1 cellular context compared by ENCODE assay signal in the genomic region with DNA sequence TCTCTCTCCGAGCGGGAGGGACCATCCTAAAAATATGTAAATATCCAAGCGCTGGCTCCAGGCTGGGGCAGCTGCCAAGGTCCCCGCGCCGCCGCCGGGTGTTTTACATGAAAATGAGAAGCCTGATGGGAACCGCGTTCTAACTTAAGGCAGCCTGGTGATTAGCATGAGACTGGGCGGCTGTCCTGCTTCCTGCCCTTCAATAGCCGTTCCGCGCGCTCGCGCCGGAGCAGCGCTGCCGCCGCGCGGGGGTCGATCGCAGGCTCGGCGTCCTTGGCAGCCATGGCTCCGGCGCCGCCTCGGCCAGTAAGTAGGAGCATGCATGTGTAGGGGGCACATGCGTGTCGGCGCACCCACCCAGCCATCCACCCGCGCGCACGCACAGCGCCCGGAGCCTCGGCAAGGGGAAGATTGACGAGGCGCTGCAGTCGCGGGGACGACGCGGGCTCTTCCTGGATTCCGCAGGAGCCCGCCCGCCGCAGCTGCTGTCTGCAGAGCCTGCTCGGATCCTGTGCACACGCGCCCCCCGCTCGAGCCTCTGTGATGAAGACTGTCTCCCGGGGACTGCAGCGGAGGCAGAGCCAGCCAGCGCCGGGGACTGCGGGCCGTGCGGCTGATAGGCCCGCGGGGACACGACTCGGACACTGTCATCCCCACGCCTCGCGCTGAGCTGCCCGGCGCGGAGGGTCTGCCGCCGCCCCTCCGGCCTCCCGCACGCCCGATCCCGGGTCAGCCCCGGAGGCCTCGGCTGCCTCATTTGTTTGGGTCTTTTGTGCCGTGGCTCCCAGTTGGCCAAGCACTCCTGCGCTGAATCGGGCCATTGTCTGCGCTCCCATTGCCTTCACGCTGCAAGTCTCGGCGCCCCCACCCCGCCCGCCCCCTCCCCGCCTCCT.
A peak's percentile ranks its signal among the peaks of the same experiment; 100 is the strongest.
TF ChIP-seq lines count a peak whose summit lies in the region.

No MANE protein-coding gene starts in this region.

TF ChIP-seq in HepG2, 621 proteins besides CTCF, POLR2A, EP300 and RAD21 (continued from another document and continues in another):
- TF ChIP-seq, protein P1, sequence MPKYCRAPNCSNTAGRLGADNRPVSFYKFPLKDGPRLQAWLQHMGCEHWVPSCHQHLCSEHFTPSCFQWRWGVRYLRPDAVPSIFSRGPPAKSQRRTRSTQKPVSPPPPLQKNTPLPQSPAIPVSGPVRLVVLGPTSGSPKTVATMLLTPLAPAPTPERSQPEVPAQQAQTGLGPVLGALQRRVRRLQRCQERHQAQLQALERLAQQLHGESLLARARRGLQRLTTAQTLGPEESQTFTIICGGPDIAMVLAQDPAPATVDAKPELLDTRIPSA (CRISPR knock-in tag; IDR thresholded peaks at IDR 0.05; ENCODE audit: borderline replicate concordance): no peak
- no peak for TF ChIP-seq CBFB (CRISPR knock-in tag; IDR thresholded peaks at IDR 0.05)
- TF ChIP-seq GABPB1 (CRISPR knock-in tag; IDR thresholded peaks at IDR 0.05): no peak; the same call in 1 of the 2 replicates
- TF ChIP-seq GATA4 (IDR thresholded peaks at IDR 0.05; ENCODE audit: borderline replicate concordance, low read depth): no peak
- TF ChIP-seq ZNF274 (CRISPR knock-in tag; IDR thresholded peaks at IDR 0.05): no peak
- no peak for TF ChIP-seq KAT7 (CRISPR knock-in tag; IDR thresholded peaks at IDR 0.05; ENCODE audit: borderline replicate concordance)
- TF ChIP-seq SNRNP70 (IDR thresholded peaks at IDR 0.05; ENCODE audit: low read depth, low read length): no peak
- TF ChIP-seq ZNF746 (CRISPR knock-in tag; IDR thresholded peaks at IDR 0.05): no peak
- no peak for TF ChIP-seq ZNF790 (CRISPR knock-in tag; IDR thresholded peaks at IDR 0.05; ENCODE audit: borderline replicate concordance)
- no peak for TF ChIP-seq ZNF564 (CRISPR knock-in tag; IDR thresholded peaks at IDR 0.05)
- TF ChIP-seq, protein P2, sequence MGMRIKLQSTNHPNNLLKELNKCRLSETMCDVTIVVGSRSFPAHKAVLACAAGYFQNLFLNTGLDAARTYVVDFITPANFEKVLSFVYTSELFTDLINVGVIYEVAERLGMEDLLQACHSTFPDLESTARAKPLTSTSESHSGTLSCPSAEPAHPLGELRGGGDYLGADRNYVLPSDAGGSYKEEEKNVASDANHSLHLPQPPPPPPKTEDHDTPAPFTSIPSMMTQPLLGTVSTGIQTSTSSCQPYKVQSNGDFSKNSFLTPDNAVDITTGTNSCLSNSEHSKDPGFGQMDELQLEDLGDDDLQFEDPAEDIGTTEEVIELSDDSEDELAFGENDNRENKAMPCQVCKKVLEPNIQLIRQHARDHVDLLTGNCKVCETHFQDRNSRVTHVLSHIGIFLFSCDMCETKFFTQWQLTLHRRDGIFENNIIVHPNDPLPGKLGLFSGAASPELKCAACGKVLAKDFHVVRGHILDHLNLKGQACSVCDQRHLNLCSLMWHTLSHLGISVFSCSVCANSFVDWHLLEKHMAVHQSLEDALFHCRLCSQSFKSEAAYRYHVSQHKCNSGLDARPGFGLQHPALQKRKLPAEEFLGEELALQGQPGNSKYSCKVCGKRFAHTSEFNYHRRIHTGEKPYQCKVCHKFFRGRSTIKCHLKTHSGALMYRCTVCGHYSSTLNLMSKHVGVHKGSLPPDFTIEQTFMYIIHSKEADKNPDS (CRISPR knock-in tag; IDR thresholded peaks at IDR 0.05): no peak
- TF ChIP-seq IRF2 (CRISPR knock-in tag; IDR thresholded peaks at IDR 0.05): no peak
- TF ChIP-seq, protein P3, sequence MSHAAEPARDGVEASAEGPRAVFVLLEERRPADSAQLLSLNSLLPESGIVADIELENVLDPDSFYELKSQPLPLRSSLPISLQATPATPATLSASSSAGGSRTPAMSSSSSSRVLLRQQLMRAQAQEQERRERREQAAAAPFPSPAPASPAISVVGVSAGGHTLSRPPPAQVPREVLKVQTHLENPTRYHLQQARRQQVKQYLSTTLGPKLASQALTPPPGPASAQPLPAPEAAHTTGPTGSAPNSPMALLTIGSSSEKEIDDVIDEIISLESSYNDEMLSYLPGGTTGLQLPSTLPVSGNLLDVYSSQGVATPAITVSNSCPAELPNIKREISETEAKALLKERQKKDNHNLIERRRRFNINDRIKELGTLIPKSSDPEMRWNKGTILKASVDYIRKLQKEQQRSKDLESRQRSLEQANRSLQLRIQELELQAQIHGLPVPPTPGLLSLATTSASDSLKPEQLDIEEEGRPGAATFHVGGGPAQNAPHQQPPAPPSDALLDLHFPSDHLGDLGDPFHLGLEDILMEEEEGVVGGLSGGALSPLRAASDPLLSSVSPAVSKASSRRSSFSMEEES (CRISPR knock-in tag; IDR thresholded peaks at IDR 0.05): no peak
- TF ChIP-seq ZIK1 (CRISPR knock-in tag; IDR thresholded peaks at IDR 0.05; ENCODE audit: borderline replicate concordance, low read depth): no peak
- no peak for TF ChIP-seq ZNF138 (CRISPR knock-in tag; IDR thresholded peaks at IDR 0.05; ENCODE audit: low read depth)
- no peak for TF ChIP-seq CHCHD3 (CRISPR knock-in tag; IDR thresholded peaks at IDR 0.05)
- no peak for TF ChIP-seq ZFP37 (CRISPR knock-in tag; IDR thresholded peaks at IDR 0.05; ENCODE audit: borderline replicate concordance)
- TF ChIP-seq, protein P4, sequence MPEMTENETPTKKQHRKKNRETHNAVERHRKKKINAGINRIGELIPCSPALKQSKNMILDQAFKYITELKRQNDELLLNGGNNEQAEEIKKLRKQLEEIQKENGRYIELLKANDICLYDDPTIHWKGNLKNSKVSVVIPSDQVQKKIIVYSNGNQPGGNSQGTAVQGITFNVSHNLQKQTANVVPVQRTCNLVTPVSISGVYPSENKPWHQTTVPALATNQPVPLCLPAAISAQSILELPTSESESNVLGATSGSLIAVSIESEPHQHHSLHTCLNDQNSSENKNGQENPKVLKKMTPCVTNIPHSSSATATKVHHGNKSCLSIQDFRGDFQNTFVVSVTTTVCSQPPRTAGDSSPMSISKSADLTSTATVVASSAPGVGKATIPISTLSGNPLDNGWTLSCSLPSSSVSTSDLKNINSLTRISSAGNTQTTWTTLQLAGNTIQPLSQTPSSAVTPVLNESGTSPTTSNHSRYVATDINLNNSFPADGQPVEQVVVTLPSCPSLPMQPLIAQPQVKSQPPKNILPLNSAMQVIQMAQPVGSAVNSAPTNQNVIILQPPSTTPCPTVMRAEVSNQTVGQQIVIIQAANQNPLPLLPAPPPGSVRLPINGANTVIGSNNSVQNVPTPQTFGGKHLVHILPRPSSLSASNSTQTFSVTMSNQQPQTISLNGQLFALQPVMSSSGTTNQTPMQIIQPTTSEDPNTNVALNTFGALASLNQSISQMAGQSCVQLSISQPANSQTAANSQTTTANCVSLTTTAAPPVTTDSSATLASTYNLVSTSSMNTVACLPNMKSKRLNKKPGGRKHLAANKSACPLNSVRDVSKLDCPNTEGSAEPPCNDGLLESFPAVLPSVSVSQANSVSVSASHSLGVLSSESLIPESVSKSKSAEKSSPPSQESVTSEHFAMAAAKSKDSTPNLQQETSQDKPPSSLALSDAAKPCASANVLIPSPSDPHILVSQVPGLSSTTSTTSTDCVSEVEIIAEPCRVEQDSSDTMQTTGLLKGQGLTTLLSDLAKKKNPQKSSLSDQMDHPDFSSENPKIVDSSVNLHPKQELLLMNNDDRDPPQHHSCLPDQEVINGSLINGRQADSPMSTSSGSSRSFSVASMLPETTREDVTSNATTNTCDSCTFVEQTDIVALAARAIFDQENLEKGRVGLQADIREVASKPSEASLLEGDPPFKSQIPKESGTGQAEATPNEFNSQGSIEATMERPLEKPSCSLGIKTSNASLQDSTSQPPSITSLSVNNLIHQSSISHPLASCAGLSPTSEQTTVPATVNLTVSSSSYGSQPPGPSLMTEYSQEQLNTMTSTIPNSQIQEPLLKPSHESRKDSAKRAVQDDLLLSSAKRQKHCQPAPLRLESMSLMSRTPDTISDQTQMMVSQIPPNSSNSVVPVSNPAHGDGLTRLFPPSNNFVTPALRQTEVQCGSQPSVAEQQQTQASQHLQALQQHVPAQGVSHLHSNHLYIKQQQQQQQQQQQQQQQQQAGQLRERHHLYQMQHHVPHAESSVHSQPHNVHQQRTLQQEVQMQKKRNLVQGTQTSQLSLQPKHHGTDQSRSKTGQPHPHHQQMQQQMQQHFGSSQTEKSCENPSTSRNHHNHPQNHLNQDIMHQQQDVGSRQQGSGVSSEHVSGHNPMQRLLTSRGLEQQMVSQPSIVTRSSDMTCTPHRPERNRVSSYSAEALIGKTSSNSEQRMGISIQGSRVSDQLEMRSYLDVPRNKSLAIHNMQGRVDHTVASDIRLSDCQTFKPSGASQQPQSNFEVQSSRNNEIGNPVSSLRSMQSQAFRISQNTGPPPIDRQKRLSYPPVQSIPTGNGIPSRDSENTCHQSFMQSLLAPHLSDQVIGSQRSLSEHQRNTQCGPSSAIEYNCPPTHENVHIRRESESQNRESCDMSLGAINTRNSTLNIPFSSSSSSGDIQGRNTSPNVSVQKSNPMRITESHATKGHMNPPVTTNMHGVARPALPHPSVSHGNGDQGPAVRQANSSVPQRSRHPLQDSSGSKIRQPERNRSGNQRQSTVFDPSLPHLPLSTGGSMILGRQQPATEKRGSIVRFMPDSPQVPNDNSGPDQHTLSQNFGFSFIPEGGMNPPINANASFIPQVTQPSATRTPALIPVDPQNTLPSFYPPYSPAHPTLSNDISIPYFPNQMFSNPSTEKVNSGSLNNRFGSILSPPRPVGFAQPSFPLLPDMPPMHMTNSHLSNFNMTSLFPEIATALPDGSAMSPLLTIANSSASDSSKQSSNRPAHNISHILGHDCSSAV (CRISPR knock-in tag; IDR thresholded peaks at IDR 0.05; ENCODE audit: borderline replicate concordance): no peak
- no peak for TF ChIP-seq ZNF207 (IDR thresholded peaks at IDR 0.05; ENCODE audit: borderline replicate concordance)
- TF ChIP-seq PCBP2 (optimal IDR thresholded peaks at IDR 0.05; ENCODE audit: low read depth, low read length, poor library complexity, severe bottlenecking): no peak
- TF ChIP-seq ZBTB20 (CRISPR knock-in tag; IDR thresholded peaks at IDR 0.05; ENCODE audit: borderline replicate concordance, low read depth): no peak
- TF ChIP-seq, protein P5, sequence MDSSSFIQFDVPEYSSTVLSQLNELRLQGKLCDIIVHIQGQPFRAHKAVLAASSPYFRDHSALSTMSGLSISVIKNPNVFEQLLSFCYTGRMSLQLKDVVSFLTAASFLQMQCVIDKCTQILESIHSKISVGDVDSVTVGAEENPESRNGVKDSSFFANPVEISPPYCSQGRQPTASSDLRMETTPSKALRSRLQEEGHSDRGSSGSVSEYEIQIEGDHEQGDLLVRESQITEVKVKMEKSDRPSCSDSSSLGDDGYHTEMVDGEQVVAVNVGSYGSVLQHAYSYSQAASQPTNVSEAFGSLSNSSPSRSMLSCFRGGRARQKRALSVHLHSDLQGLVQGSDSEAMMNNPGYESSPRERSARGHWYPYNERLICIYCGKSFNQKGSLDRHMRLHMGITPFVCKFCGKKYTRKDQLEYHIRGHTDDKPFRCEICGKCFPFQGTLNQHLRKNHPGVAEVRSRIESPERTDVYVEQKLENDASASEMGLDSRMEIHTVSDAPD (CRISPR knock-in tag; IDR thresholded peaks at IDR 0.05): no peak
- TF ChIP-seq RFX3 (CRISPR knock-in tag; IDR thresholded peaks at IDR 0.05): no peak
- TF ChIP-seq, protein P6, sequence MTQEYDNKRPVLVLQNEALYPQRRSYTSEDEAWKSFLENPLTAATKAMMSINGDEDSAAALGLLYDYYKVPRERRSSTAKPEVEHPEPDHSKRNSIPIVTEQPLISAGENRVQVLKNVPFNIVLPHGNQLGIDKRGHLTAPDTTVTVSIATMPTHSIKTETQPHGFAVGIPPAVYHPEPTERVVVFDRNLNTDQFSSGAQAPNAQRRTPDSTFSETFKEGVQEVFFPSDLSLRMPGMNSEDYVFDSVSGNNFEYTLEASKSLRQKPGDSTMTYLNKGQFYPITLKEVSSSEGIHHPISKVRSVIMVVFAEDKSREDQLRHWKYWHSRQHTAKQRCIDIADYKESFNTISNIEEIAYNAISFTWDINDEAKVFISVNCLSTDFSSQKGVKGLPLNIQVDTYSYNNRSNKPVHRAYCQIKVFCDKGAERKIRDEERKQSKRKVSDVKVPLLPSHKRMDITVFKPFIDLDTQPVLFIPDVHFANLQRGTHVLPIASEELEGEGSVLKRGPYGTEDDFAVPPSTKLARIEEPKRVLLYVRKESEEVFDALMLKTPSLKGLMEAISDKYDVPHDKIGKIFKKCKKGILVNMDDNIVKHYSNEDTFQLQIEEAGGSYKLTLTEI (CRISPR knock-in tag; conservative IDR thresholded peaks at IDR 0.05): no peak
- TF ChIP-seq, protein P7, sequence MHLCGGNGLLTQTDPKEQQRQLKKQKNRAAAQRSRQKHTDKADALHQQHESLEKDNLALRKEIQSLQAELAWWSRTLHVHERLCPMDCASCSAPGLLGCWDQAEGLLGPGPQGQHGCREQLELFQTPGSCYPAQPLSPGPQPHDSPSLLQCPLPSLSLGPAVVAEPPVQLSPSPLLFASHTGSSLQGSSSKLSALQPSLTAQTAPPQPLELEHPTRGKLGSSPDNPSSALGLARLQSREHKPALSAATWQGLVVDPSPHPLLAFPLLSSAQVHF (CRISPR knock-in tag; IDR thresholded peaks at IDR 0.05): no peak
- TF ChIP-seq MTF2 (CRISPR knock-in tag; IDR thresholded peaks at IDR 0.05; ENCODE audit: borderline replicate concordance): peak; percentile 87
- TF ChIP-seq ZNF749 (CRISPR knock-in tag; IDR thresholded peaks at IDR 0.05; ENCODE audit: borderline replicate concordance): no peak
- TF ChIP-seq RORA (CRISPR knock-in tag; IDR thresholded peaks at IDR 0.05): no peak
- no peak for TF ChIP-seq ISL2 (CRISPR knock-in tag; IDR thresholded peaks at IDR 0.05)
- TF ChIP-seq, protein P8, sequence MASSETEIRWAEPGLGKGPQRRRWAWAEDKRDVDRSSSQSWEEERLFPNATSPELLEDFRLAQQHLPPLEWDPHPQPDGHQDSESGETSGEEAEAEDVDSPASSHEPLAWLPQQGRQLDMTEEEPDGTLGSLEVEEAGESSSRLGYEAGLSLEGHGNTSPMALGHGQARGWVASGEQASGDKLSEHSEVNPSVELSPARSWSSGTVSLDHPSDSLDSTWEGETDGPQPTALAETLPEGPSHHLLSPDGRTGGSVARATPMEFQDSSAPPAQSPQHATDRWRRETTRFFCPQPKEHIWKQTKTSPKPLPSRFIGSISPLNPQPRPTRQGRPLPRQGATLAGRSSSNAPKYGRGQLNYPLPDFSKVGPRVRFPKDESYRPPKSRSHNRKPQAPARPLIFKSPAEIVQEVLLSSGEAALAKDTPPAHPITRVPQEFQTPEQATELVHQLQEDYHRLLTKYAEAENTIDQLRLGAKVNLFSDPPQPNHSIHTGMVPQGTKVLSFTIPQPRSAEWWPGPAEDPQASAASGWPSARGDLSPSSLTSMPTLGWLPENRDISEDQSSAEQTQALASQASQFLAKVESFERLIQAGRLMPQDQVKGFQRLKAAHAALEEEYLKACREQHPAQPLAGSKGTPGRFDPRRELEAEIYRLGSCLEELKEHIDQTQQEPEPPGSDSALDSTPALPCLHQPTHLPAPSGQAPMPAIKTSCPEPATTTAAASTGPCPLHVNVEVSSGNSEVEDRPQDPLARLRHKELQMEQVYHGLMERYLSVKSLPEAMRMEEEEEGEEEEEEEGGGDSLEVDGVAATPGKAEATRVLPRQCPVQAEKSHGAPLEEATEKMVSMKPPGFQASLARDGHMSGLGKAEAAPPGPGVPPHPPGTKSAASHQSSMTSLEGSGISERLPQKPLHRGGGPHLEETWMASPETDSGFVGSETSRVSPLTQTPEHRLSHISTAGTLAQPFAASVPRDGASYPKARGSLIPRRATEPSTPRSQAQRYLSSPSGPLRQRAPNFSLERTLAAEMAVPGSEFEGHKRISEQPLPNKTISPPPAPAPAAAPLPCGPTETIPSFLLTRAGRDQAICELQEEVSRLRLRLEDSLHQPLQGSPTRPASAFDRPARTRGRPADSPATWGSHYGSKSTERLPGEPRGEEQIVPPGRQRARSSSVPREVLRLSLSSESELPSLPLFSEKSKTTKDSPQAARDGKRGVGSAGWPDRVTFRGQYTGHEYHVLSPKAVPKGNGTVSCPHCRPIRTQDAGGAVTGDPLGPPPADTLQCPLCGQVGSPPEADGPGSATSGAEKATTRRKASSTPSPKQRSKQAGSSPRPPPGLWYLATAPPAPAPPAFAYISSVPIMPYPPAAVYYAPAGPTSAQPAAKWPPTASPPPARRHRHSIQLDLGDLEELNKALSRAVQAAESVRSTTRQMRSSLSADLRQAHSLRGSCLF (CRISPR knock-in tag; IDR thresholded peaks at IDR 0.05; ENCODE audit: borderline replicate concordance): no peak
- TF ChIP-seq FOXO1 (CRISPR knock-in tag; IDR thresholded peaks at IDR 0.05): no peak
- no peak for TF ChIP-seq GZF1 (CRISPR knock-in tag; IDR thresholded peaks at IDR 0.05)
- no peak for TF ChIP-seq KDM3A (CRISPR knock-in tag; IDR thresholded peaks at IDR 0.05; ENCODE audit: low read depth)
- TF ChIP-seq ZNF468 (CRISPR knock-in tag; IDR thresholded peaks at IDR 0.05): no peak
